28 cellular contexts compared by ENCODE assay signal in the genomic region with DNA sequence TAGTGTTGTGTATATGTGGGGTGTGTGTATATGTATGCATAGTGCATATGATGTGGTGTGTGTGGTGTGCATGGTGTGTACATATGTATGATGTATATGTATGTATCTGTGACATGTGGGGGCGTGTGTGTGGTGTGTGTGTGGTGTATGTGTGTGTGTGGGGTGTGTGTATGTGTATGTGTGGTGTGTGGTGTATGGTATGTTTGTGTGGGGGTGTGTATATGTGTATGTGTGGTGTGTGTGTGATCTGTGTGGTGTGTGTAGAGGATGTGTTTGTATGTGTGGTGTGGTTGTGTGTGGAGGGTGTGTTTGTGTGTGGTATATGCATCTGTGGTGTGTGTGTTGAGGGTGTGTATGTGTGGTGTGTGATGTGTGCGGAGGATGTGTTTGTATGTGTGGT.
"Had no signal": no experiment of that assay in that cellular context is flagged by ENCODE, and none has a peak within 500 bp of the region (broad histone marks: within the 10 kb centered on the region; RNA-seq: fewer than 3 reads in every experiment).

No MANE protein-coding gene starts in this region.

- H3K27ac ChIP-seq: esophagus muscularis mucosa, foreskin keratinocyte, left lung, lower lobe of right lung, ovary, suprapubic skin, tibial artery, WERI-Rb-1 had no signal

- DNase-seq: activated CD4-positive, alpha-beta memory T cell treated with anti-CD3 and anti-CD28 coated beads for 36 hours; activated CD4-positive, alpha-beta T cell treated with anti-CD3 and anti-CD28 coated beads, Interleukin-2, amount 10 ng/mL, durations not matched to agents 24 days and 14 days; activated CD4-positive, CD25-positive, alpha-beta regulatory T cell treated with anti-CD3 and anti-CD28 coated beads, Interleukin-2, amount 50 U/mL, for 72 hours; activated gamma-delta T cell; activated naive CD4-positive, alpha-beta T cell treated with anti-CD3 and anti-CD28 coated beads, Interleukin-2, amount 50 U/mL, for 16 hours; activated T-cell treated with anti-CD3 and anti-CD28 coated beads, Interleukin-2, amount 50 U/mL, for 1 hour; amniotic stem cell; central memory CD4-positive, alpha-beta T cell; foreskin keratinocyte; kidney glomerular epithelial cell; left lung; lower lobe of right lung; nephron progenitor cell; ovary; stimulated activated CD4-positive, alpha-beta T cell treated with anti-CD3 and anti-CD28 coated beads, Interleukin-2, amount 100 ng/mL, for 24 hours; stimulated activated naive B cell treated with anti-CD40 and anti-IgM and Interleukin-4, amounts not matched to agents 10 μg/mL and 1 μg/mL and 100 μg/mL, for 72 hours; SW 1271; T-helper 9 cell; tibial artery; WERI-Rb-1 had no signal

- H3K36me3 Mint-ChIP-seq: activated CD4-positive, alpha-beta memory T cell treated with anti-CD3 and anti-CD28 coated beads for 36 hours had no signal

- H3K9me3 ChIP-seq: esophagus muscularis mucosa, left lung, lower lobe of right lung, ovary, suprapubic skin, tibial artery had no signal

- H3K4me2 ChIP-seq: smooth muscle cell had no signal

- H3K4me3 Mint-ChIP-seq: activated CD4-positive, alpha-beta memory T cell treated with anti-CD3 and anti-CD28 coated beads for 36 hours; activated CD4-positive, alpha-beta T cell treated with anti-CD3 and anti-CD28 coated beads, Interleukin-2, amount 10 ng/mL, durations not matched to agents 24 days and 14 days; activated T-helper 1 cell treated with anti-CD3 and anti-CD28 coated beads, Interleukin-12 subunit alpha, Interleukin-12 subunit beta, Interleukin-2, Interleukin-4 antibody, amounts not matched to agents 30 ng/mL and 10 ng/mL and 1 ng/mL, durations not matched to agents 14 hours and 24 hours and 36 hours; dendritic cell treated with granulocyte-macrophage colony-stimulating factor and Interleukin-4, amounts not matched to agents 40 ng/mL and 50 ng/mL, for 4 days; nephron progenitor cell; stimulated activated naive B cell treated with anti-CD40 and anti-IgM and Interleukin-4, amounts not matched to agents 10 μg/mL and 1 μg/mL and 100 μg/mL, for 72 hours; T-helper 1 cell treated with Interleukin-12 subunit alpha and Interleukin-12 subunit beta and Interleukin-4 antibody, amounts not matched to agents 30 μg/mL and 1 μg/mL, for 36 hours had no signal

- H3K4me3 ChIP-seq: esophagus muscularis mucosa, left lung, lower lobe of right lung, ovary, smooth muscle cell, suprapubic skin, tibial artery had no signal

- FAIRE-seq: TTC549 had no signal

- ATAC-seq: foreskin keratinocyte; left lung; lower lobe of right lung; stimulated activated naive B cell treated with anti-CD40 and anti-IgM and Interleukin-4, amounts not matched to agents 10 μg/mL and 1 μg/mL and 100 μg/mL, for 72 hours had no signal

- H3K27ac Mint-ChIP-seq: activated CD4-positive, alpha-beta memory T cell treated with anti-CD3 and anti-CD28 coated beads for 36 hours; activated CD4-positive, alpha-beta T cell treated with anti-CD3 and anti-CD28 coated beads, Interleukin-2, amount 10 ng/mL, durations not matched to agents 24 days and 14 days; activated T-helper 1 cell treated with anti-CD3 and anti-CD28 coated beads, Interleukin-12 subunit alpha, Interleukin-12 subunit beta, Interleukin-2, Interleukin-4 antibody, amounts not matched to agents 30 ng/mL and 10 ng/mL and 1 ng/mL, durations not matched to agents 14 hours and 24 hours and 36 hours; dendritic cell treated with granulocyte-macrophage colony-stimulating factor and Interleukin-4, amounts not matched to agents 40 ng/mL and 50 ng/mL, for 4 days; nephron progenitor cell; progenitor cell of endocrine pancreas; stimulated activated naive B cell treated with anti-CD40 and anti-IgM and Interleukin-4, amounts not matched to agents 10 μg/mL and 1 μg/mL and 100 μg/mL, for 72 hours; T-helper 1 cell treated with Interleukin-12 subunit alpha and Interleukin-12 subunit beta and Interleukin-4 antibody, amounts not matched to agents 30 μg/mL and 1 μg/mL, for 36 hours had no signal

- H3K36me3 ChIP-seq: esophagus muscularis mucosa, left lung, lower lobe of right lung, ovary, suprapubic skin, tibial artery, WERI-Rb-1 had no signal

- H3K27me3 ChIP-seq: esophagus muscularis mucosa, foreskin keratinocyte, left lung, ovary, suprapubic skin, tibial artery had no signal

- H3K27me3 Mint-ChIP-seq: activated CD4-positive, alpha-beta T cell treated with anti-CD3 and anti-CD28 coated beads, Interleukin-2, amount 10 ng/mL, durations not matched to agents 24 days and 14 days; dendritic cell treated with granulocyte-macrophage colony-stimulating factor and Interleukin-4, amounts not matched to agents 40 ng/mL and 50 ng/mL, for 4 days; progenitor cell of endocrine pancreas; stimulated activated naive B cell treated with anti-CD40 and anti-IgM and Interleukin-4, amounts not matched to agents 10 μg/mL and 1 μg/mL and 100 μg/mL, for 72 hours had no signal

- H3K9me3 Mint-ChIP-seq: activated CD4-positive, alpha-beta memory T cell treated with anti-CD3 and anti-CD28 coated beads for 36 hours; activated CD4-positive, alpha-beta T cell treated with anti-CD3 and anti-CD28 coated beads, Interleukin-2, amount 10 ng/mL, durations not matched to agents 24 days and 14 days; activated T-helper 1 cell treated with anti-CD3 and anti-CD28 coated beads, Interleukin-12 subunit alpha, Interleukin-12 subunit beta, Interleukin-2, Interleukin-4 antibody, amounts not matched to agents 30 ng/mL and 10 ng/mL and 1 ng/mL, durations not matched to agents 14 hours and 24 hours and 36 hours; dendritic cell treated with granulocyte-macrophage colony-stimulating factor and Interleukin-4, amounts not matched to agents 40 ng/mL and 50 ng/mL, for 4 days; nephron progenitor cell; stimulated activated naive B cell treated with anti-CD40 and anti-IgM and Interleukin-4, amounts not matched to agents 10 μg/mL and 1 μg/mL and 100 μg/mL, for 72 hours; T-helper 1 cell treated with Interleukin-12 subunit alpha and Interleukin-12 subunit beta and Interleukin-4 antibody, amounts not matched to agents 30 μg/mL and 1 μg/mL, for 36 hours had no signal
